ENCODE assay signal across 8 cellular contexts in the genomic region with DNA sequence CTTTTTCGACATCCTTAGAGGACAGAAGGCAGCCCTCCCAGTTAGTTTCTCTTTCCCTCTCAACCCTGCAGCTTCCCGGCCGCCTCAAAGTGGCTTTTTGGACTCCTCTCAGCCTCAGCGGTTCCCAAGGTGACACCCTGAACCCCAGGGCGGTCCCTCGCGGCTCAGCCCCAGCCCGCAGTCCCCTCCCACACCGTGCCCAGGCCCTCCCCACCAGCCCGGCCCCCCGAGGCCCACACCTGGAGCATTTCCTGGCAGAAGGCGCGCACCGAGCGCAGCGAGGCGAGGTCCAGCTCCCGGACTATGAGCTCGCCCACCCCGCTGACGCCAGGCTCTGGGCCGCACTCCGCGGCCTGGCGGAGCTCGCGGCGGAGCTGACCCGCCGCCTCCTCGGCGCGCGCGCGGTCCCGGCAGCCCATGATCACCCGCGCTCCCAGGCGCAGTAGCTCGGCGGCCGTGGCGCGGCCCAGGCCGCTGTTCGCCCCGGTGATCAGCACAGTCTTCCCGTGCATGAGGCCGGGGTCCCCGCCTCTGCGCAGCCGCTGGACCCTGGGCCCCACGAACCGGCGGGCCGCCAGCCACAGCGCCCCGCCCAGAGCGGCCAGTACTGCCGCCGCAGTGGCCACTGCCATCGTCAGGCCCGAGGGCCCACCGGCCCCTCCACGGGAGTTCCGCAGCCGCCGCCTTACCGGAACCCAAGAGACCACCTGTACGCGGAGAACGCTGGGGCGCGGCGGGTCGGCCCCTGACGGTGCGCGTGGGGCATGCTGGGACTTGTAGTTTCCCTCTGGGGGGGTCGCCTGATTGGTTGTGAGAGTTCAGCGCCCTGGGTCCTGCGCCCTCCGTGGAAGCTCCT. TPM values are rescaled to one million over a fixed set of nuclear protein-coding genes. Genes with fewer than 3 reads are reported as not detected.
DNase-seq lines count a peak whose midpoint lies in the region; ATAC-seq, FAIRE-seq and TF ChIP-seq lines count a peak whose summit lies in the region.

A gene with protein sequence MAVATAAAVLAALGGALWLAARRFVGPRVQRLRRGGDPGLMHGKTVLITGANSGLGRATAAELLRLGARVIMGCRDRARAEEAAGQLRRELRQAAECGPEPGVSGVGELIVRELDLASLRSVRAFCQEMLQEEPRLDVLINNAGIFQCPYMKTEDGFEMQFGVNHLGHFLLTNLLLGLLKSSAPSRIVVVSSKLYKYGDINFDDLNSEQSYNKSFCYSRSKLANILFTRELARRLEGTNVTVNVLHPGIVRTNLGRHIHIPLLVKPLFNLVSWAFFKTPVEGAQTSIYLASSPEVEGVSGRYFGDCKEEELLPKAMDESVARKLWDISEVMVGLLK (minus strand): TSS at position 713 of the 856 bp plus-strand sequence. CDS start 81 bp downstream, at position 632.

- H3K36me3 ChIP-seq in rectal smooth muscle tissue (ENCODE audit: control insufficient read depth, insufficient read depth, low read length) (no peaks in the 10 kb centered on the region), aorta (ENCODE audit: control insufficient read depth in 1 of 2, insufficient read depth in 2 of 2, low read length in 1 of 2) (no peaks in the 10 kb centered on the region)

- peak within 1 kb of the TSS; percentile 90 for H3K9ac ChIP-seq in rectal smooth muscle tissue (ENCODE audit: low read length)

- no peaks in the 10 kb centered on the region for H3K27me3 ChIP-seq in rectal smooth muscle tissue (ENCODE audit: control insufficient read depth, insufficient read depth, low read length)
- no peaks in the 10 kb centered on the region for H3K27me3 ChIP-seq in aorta (ENCODE audit: control insufficient read depth in 1 of 2, insufficient read depth in 2 of 2, low read length in 1 of 2)

- peak; percentile 94 for ATAC-seq in HG02981 (IDR thresholded peaks at IDR 0.05; ENCODE audit: unreplicated experiment)
- ATAC-seq in aorta (ENCODE audit: low FRiP score): peak; percentile 98

- WGBS in aorta, 2 donors: 0% methylated on average over 74 to 84 of the region's 84 CpGs

- intact Hi-C loops in aorta (cut with DNase I): loop anchor here in 1 of 2 donors (5.0 kb wide), 1 partner anchor 38 kb away; no protein-coding TSS in a partner anchor

- peak; percentile 62 for DNase-seq in GM18507 (ENCODE audit: extremely low spot score, insufficient read length, low read depth)
- DNase-seq in NCI-H2029 treated with DMSO at 0.1 percent for 48 hours (lab: John Stamatoyannopoulos, UW): peak; percentile 72
- DNase-seq in T-helper 9 cell: peak; percentile 87
- peak; percentile 76 for DNase-seq in astrocyte of the cerebellum (ENCODE audit: low read depth)
- DNase-seq in hepatic stellate cell (ENCODE audit: low spot score): peak; percentile 79
- peak; percentile 96 to 97 for DNase-seq in aorta

- no peaks in the 10 kb centered on the region for H3K9me3 ChIP-seq in aorta (ENCODE audit: control insufficient read depth, low read length)

- H3K4me3 ChIP-seq in astrocyte of the cerebellum (ENCODE audit: low read depth, low read length): peak within 1 kb of the TSS; percentile 65
- H3K4me3 ChIP-seq in rectal smooth muscle tissue (ENCODE audit: low read length): peak within 1 kb of the TSS; percentile 79
- peak within 1 kb of the TSS; percentile 85 to 87 for H3K4me3 ChIP-seq in aorta (ENCODE audit: low read length in 2 of 2)

- peak; percentile 98 for FAIRE-seq in GM18507 (lab: Jason Lieb, UNC)

- H3K27ac ChIP-seq in rectal smooth muscle tissue (ENCODE audit: low read depth, low read length) (peak within 1 kb of the TSS; percentile 96), aorta (ENCODE audit: low read depth in 1 of 2, low read length in 2 of 2) (peak within 1 kb of the TSS; percentile 45 to 70)

- TF ChIP-seq CTCF in astrocyte of the cerebellum (IDR thresholded peaks at IDR 0.05; ENCODE audit: low read depth, low read length, missing control alignments): no peak

- H3K4me1 ChIP-seq in rectal smooth muscle tissue (ENCODE audit: control insufficient read depth, insufficient read depth, low read length) (peaks cover 15% of the 10 kb centered on the region), aorta (ENCODE audit: control insufficient read depth in 1 of 2, insufficient read depth in 2 of 2, low read length in 2 of 2) (peaks cover 3 to 7% of the 10 kb centered on the region in 2 donors)

- in situ Hi-C loops in astrocyte of the cerebellum (cut with HindIII; ENCODE audit: low sequenced_read_pairs): loop anchor here (5.0 kb wide), 1 partner anchor 47 kb away; no protein-coding TSS in a partner anchor

RNA-seq across cellular contexts. Expression of the gene that starts here (rescaled TPM):
- 10 to 100 TPM; 23.8 to 24.1 TPM for total RNA-seq in aorta
- 10 to 100 TPM; 10.8 to 32.3 TPM for polyA plus RNA-seq in aorta

Comparison
In these comparisons a context has a peak if more than half of its experiments do, and no peak if none do; other contexts are left out.
1. Peak in every context shown above with its lines: DNase-seq, ATAC-seq, H3K4me3 ChIP-seq and H3K27ac ChIP-seq.